ENCODE assay signal across 16 cellular contexts in genomic region chr18:9779630-9780029, GRCh38.
DNase-seq lines count a peak whose midpoint lies in the region; FAIRE-seq and TF ChIP-seq lines count a peak whose summit lies in the region.
"Had no signal": no experiment of that assay in that cellular context is flagged by ENCODE, and none has a peak within 500 bp of the region (broad histone marks: within the 10 kb centered on the region; RNA-seq: fewer than 3 reads in every experiment).

No MANE protein-coding gene starts in this region.

- TF ChIP-seq CTCF in fibroblast of villous mesenchyme (IDR thresholded peaks at IDR 0.05; ENCODE audit: insufficient read depth, low read depth, low read length) = no peak

- H3K4me3 ChIP-seq in fibroblast of villous mesenchyme (ENCODE audit: low read depth, low read length) = no peak overlapping the region
- H3K4me3 ChIP-seq: cardiac muscle cell, HAP-1, lower lobe of right lung, skin epidermis had no signal

- peak; percentile 67 for DNase-seq in M059J (ENCODE audit: low read depth)
- peak; percentile 73 for DNase-seq in SKM-1 treated with dmso at 0.1 percent for 144 hours (lab: John Stamatoyannopoulos, UW; ENCODE audit: unreplicated experiment)
- DNase-seq in fibroblast of villous mesenchyme (ENCODE audit: low read depth) = peak; percentile 64
- peak; percentile 35 for DNase-seq in urothelium cell line (ENCODE audit: low spot score)
- no peak for DNase-seq in stimulated activated CD4-positive, alpha-beta T cell treated with anti-CD3 and anti-CD28 coated beads, Interleukin-4, amount 100 ng/mL, for 4 hours
- DNase-seq in NCI-H345 (lab: John Stamatoyannopoulos, UW) = no peak
- DNase-seq in DMS153 treated with DMSO at 0.1 percent for 48 hours (lab: John Stamatoyannopoulos, UW; ENCODE audit: unreplicated experiment) = no peak
- DNase-seq: activated naive CD4-positive, alpha-beta T cell; CD8-positive, alpha-beta memory T cell; hypothalamus; lower lobe of right lung had no signal

- FAIRE-seq in urothelium cell line (lab: Jason Lieb, UNC) = no peak
- FAIRE-seq: endothelial cell of umbilical vein, HTR-8/SVneo had no signal

Comparison
In these comparisons a context has a peak if more than half of its experiments do, and no peak if none do; other contexts are left out.
1. DNase-seq: peak in M059J (single experiment), SKM-1 treated with dmso at 0.1 percent for 144 hours (single experiment), fibroblast of villous mesenchyme (single experiment) and urothelium cell line (single experiment); none in stimulated activated CD4-positive, alpha-beta T cell treated with anti-CD3 and anti-CD28 coated beads, Interleukin-4, amount 100 ng/mL, for 4 hours (0 of 2), NCI-H345 (single experiment) and DMS153 treated with DMSO at 0.1 percent for 48 hours (single experiment).